Comparison of ENCODE assay signal across 2 cellular contexts in the genomic region with DNA sequence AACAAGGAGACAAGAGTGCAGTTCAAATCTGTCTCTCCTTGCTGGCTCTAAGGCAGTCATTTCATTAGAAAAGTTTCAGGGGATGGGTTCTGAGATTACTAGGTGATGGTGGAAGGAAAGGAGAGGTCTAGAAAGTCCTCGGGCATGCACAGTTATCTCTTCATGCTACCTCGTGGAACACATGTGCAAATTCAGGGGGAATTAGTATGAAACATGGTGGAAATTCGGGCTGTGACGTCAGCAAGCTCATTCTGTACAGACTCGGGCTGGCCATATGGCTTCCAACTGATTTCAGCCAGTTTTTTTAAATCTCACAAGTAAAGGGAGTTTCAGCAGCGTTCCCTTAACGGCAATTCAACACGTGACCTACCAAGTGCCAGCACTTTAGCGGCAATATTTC.
TF ChIP-seq lines count a peak whose summit lies in the region.

No MANE protein-coding gene starts in this region.

TF ChIP-seq in GM23338, 12 proteins besides CTCF, POLR2A, EP300 and RAD21 (continued from another document):
- TF ChIP-seq, protein P1, sequence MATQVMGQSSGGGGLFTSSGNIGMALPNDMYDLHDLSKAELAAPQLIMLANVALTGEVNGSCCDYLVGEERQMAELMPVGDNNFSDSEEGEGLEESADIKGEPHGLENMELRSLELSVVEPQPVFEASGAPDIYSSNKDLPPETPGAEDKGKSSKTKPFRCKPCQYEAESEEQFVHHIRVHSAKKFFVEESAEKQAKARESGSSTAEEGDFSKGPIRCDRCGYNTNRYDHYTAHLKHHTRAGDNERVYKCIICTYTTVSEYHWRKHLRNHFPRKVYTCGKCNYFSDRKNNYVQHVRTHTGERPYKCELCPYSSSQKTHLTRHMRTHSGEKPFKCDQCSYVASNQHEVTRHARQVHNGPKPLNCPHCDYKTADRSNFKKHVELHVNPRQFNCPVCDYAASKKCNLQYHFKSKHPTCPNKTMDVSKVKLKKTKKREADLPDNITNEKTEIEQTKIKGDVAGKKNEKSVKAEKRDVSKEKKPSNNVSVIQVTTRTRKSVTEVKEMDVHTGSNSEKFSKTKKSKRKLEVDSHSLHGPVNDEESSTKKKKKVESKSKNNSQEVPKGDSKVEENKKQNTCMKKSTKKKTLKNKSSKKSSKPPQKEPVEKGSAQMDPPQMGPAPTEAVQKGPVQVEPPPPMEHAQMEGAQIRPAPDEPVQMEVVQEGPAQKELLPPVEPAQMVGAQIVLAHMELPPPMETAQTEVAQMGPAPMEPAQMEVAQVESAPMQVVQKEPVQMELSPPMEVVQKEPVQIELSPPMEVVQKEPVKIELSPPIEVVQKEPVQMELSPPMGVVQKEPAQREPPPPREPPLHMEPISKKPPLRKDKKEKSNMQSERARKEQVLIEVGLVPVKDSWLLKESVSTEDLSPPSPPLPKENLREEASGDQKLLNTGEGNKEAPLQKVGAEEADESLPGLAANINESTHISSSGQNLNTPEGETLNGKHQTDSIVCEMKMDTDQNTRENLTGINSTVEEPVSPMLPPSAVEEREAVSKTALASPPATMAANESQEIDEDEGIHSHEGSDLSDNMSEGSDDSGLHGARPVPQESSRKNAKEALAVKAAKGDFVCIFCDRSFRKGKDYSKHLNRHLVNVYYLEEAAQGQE (IDR thresholded peaks at IDR 0.05; ENCODE audit: unreplicated experiment): no peak

TF ChIP-seq in K562, 482 proteins besides CTCF, POLR2A, EP300 and RAD21 (continued from another document):
- TF ChIP-seq, protein P2, sequence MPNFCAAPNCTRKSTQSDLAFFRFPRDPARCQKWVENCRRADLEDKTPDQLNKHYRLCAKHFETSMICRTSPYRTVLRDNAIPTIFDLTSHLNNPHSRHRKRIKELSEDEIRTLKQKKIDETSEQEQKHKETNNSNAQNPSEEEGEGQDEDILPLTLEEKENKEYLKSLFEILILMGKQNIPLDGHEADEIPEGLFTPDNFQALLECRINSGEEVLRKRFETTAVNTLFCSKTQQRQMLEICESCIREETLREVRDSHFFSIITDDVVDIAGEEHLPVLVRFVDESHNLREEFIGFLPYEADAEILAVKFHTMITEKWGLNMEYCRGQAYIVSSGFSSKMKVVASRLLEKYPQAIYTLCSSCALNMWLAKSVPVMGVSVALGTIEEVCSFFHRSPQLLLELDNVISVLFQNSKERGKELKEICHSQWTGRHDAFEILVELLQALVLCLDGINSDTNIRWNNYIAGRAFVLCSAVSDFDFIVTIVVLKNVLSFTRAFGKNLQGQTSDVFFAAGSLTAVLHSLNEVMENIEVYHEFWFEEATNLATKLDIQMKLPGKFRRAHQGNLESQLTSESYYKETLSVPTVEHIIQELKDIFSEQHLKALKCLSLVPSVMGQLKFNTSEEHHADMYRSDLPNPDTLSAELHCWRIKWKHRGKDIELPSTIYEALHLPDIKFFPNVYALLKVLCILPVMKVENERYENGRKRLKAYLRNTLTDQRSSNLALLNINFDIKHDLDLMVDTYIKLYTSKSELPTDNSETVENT (CRISPR knock-in tag; IDR thresholded peaks at IDR 0.05): no peak
- TF ChIP-seq CREM (IDR thresholded peaks at IDR 0.05; ENCODE audit: low read depth) (0 out of 2 replicates have a peak, but pooled peaks have one; percentile 42), BCOR (IDR thresholded peaks at IDR 0.05) (no peak), POLR2B (IDR thresholded peaks at IDR 0.05; ENCODE audit: low read depth, partially characterized antibody) (no peak), NFXL1 (CRISPR knock-in tag; IDR thresholded peaks at IDR 0.05) (no peak), ZNF24 (IDR thresholded peaks at IDR 0.05) (no peak), ILF3 (IDR thresholded peaks at IDR 0.05; ENCODE audit: borderline replicate concordance) (no peak), NEUROD1 (IDR thresholded peaks at IDR 0.05; ENCODE audit: borderline replicate concordance, low read depth, low read length, partially characterized antibody) (no peak), HMGN3 (IDR thresholded peaks at IDR 0.05; ENCODE audit: borderline replicate concordance, extremely low read depth, insufficient read length, low read depth, low read length) (no peak), SMAD2 (IDR thresholded peaks at IDR 0.05; ENCODE audit: low read depth, low read length) (no peak), SMAD4 (CRISPR knock-in tag; conservative IDR thresholded peaks at IDR 0.05) (no peak), NR2C2 (CRISPR knock-in tag; IDR thresholded peaks at IDR 0.05) (no peak), NR2C2 (tag; IDR thresholded peaks at IDR 0.05) (no peak)
- TF ChIP-seq, protein P3, sequence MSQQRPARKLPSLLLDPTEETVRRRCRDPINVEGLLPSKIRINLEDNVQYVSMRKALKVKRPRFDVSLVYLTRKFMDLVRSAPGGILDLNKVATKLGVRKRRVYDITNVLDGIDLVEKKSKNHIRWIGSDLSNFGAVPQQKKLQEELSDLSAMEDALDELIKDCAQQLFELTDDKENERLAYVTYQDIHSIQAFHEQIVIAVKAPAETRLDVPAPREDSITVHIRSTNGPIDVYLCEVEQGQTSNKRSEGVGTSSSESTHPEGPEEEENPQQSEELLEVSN (IDR thresholded peaks at IDR 0.05; ENCODE audit: borderline replicate concordance in 1 of 2, extremely low read depth in 1 of 2, insufficient read depth in 1 of 2, insufficient read length in 1 of 2, low read depth in 1 of 2, low read length in 1 of 2, poor library complexity in 1 of 2, severe bottlenecking in 1 of 2): peak in 1 of 2 experiments; percentile 14
- TF ChIP-seq, protein P4, sequence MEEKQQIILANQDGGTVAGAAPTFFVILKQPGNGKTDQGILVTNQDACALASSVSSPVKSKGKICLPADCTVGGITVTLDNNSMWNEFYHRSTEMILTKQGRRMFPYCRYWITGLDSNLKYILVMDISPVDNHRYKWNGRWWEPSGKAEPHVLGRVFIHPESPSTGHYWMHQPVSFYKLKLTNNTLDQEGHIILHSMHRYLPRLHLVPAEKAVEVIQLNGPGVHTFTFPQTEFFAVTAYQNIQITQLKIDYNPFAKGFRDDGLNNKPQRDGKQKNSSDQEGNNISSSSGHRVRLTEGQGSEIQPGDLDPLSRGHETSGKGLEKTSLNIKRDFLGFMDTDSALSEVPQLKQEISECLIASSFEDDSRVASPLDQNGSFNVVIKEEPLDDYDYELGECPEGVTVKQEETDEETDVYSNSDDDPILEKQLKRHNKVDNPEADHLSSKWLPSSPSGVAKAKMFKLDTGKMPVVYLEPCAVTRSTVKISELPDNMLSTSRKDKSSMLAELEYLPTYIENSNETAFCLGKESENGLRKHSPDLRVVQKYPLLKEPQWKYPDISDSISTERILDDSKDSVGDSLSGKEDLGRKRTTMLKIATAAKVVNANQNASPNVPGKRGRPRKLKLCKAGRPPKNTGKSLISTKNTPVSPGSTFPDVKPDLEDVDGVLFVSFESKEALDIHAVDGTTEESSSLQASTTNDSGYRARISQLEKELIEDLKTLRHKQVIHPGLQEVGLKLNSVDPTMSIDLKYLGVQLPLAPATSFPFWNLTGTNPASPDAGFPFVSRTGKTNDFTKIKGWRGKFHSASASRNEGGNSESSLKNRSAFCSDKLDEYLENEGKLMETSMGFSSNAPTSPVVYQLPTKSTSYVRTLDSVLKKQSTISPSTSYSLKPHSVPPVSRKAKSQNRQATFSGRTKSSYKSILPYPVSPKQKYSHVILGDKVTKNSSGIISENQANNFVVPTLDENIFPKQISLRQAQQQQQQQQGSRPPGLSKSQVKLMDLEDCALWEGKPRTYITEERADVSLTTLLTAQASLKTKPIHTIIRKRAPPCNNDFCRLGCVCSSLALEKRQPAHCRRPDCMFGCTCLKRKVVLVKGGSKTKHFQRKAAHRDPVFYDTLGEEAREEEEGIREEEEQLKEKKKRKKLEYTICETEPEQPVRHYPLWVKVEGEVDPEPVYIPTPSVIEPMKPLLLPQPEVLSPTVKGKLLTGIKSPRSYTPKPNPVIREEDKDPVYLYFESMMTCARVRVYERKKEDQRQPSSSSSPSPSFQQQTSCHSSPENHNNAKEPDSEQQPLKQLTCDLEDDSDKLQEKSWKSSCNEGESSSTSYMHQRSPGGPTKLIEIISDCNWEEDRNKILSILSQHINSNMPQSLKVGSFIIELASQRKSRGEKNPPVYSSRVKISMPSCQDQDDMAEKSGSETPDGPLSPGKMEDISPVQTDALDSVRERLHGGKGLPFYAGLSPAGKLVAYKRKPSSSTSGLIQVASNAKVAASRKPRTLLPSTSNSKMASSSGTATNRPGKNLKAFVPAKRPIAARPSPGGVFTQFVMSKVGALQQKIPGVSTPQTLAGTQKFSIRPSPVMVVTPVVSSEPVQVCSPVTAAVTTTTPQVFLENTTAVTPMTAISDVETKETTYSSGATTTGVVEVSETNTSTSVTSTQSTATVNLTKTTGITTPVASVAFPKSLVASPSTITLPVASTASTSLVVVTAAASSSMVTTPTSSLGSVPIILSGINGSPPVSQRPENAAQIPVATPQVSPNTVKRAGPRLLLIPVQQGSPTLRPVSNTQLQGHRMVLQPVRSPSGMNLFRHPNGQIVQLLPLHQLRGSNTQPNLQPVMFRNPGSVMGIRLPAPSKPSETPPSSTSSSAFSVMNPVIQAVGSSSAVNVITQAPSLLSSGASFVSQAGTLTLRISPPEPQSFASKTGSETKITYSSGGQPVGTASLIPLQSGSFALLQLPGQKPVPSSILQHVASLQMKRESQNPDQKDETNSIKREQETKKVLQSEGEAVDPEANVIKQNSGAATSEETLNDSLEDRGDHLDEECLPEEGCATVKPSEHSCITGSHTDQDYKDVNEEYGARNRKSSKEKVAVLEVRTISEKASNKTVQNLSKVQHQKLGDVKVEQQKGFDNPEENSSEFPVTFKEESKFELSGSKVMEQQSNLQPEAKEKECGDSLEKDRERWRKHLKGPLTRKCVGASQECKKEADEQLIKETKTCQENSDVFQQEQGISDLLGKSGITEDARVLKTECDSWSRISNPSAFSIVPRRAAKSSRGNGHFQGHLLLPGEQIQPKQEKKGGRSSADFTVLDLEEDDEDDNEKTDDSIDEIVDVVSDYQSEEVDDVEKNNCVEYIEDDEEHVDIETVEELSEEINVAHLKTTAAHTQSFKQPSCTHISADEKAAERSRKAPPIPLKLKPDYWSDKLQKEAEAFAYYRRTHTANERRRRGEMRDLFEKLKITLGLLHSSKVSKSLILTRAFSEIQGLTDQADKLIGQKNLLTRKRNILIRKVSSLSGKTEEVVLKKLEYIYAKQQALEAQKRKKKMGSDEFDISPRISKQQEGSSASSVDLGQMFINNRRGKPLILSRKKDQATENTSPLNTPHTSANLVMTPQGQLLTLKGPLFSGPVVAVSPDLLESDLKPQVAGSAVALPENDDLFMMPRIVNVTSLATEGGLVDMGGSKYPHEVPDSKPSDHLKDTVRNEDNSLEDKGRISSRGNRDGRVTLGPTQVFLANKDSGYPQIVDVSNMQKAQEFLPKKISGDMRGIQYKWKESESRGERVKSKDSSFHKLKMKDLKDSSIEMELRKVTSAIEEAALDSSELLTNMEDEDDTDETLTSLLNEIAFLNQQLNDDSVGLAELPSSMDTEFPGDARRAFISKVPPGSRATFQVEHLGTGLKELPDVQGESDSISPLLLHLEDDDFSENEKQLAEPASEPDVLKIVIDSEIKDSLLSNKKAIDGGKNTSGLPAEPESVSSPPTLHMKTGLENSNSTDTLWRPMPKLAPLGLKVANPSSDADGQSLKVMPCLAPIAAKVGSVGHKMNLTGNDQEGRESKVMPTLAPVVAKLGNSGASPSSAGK (IDR thresholded peaks at IDR 0.05): peak; percentile 52
- TF ChIP-seq, protein P5, sequence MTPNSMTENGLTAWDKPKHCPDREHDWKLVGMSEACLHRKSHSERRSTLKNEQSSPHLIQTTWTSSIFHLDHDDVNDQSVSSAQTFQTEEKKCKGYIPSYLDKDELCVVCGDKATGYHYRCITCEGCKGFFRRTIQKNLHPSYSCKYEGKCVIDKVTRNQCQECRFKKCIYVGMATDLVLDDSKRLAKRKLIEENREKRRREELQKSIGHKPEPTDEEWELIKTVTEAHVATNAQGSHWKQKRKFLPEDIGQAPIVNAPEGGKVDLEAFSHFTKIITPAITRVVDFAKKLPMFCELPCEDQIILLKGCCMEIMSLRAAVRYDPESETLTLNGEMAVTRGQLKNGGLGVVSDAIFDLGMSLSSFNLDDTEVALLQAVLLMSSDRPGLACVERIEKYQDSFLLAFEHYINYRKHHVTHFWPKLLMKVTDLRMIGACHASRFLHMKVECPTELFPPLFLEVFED (CRISPR knock-in tag; conservative IDR thresholded peaks at IDR 0.05): no peak
- TF ChIP-seq, protein P6, sequence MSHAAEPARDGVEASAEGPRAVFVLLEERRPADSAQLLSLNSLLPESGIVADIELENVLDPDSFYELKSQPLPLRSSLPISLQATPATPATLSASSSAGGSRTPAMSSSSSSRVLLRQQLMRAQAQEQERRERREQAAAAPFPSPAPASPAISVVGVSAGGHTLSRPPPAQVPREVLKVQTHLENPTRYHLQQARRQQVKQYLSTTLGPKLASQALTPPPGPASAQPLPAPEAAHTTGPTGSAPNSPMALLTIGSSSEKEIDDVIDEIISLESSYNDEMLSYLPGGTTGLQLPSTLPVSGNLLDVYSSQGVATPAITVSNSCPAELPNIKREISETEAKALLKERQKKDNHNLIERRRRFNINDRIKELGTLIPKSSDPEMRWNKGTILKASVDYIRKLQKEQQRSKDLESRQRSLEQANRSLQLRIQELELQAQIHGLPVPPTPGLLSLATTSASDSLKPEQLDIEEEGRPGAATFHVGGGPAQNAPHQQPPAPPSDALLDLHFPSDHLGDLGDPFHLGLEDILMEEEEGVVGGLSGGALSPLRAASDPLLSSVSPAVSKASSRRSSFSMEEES (CRISPR knock-in tag; IDR thresholded peaks at IDR 0.05): peak; percentile 15; the same call in 1 of the 2 replicates
- TF ChIP-seq, protein P7, sequence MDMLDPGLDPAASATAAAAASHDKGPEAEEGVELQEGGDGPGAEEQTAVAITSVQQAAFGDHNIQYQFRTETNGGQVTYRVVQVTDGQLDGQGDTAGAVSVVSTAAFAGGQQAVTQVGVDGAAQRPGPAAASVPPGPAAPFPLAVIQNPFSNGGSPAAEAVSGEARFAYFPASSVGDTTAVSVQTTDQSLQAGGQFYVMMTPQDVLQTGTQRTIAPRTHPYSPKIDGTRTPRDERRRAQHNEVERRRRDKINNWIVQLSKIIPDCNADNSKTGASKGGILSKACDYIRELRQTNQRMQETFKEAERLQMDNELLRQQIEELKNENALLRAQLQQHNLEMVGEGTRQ (CRISPR knock-in tag; IDR thresholded peaks at IDR 0.05): 0 out of 2 replicates have a peak, but pooled peaks have one; percentile 9
- TF ChIP-seq, protein P8, sequence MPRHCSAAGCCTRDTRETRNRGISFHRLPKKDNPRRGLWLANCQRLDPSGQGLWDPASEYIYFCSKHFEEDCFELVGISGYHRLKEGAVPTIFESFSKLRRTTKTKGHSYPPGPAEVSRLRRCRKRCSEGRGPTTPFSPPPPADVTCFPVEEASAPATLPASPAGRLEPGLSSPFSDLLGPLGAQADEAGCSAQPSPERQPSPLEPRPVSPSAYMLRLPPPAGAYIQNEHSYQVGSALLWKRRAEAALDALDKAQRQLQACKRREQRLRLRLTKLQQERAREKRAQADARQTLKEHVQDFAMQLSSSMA (CRISPR knock-in tag; IDR thresholded peaks at IDR 0.05): no peak
